ENCODE assay signal across 8 cellular contexts in genomic region chr1:233613252-233614172, GRCh38. TPM values are rescaled to one million over a fixed set of nuclear protein-coding genes. Genes with fewer than 3 reads are reported as not detected.
DNase-seq lines count a peak whose midpoint lies in the region; ATAC-seq and TF ChIP-seq lines count a peak whose summit lies in the region.

TSS of gene KCNK1 (plus strand) at chr1:233614106. CDS start at chr1:233614172, 66 bp downstream.

- intact Hi-C loops in dendritic cell treated with granulocyte-macrophage colony-stimulating factor and Interleukin-4, amounts not matched to agents 40 ng/mL and 50 ng/mL, for 4 days (cut with micrococcal nuclease): no loop called here
- intact Hi-C loops in lower lobe of right lung (cut with DNase I): no loop called here

- peaks cover 6% of the 10 kb centered on the region for H3K4me1 Mint-ChIP-seq in dendritic cell treated with granulocyte-macrophage colony-stimulating factor and Interleukin-4, amounts not matched to agents 40 ng/mL and 50 ng/mL, for 4 days (ENCODE audit: low read depth)

- no peaks in the 10 kb centered on the region for H3K36me3 Mint-ChIP-seq in dendritic cell treated with granulocyte-macrophage colony-stimulating factor and Interleukin-4, amounts not matched to agents 40 ng/mL and 50 ng/mL, for 4 days (ENCODE audit: low read depth)

- no peaks in the 10 kb centered on the region for H4K20me1 ChIP-seq in GM23248 (ENCODE audit: insufficient read depth)
- no peaks in the 10 kb centered on the region for H4K20me1 ChIP-seq in Karpas-422 (ENCODE audit: insufficient read depth, low read depth, low read length)

- no peaks in the 10 kb centered on the region for H3K9me3 Mint-ChIP-seq in dendritic cell treated with granulocyte-macrophage colony-stimulating factor and Interleukin-4, amounts not matched to agents 40 ng/mL and 50 ng/mL, for 4 days

- H3K27me3 ChIP-seq in GM23248 (replicated peaks; ENCODE audit: insufficient read depth): no peaks in the 10 kb centered on the region
- H3K27me3 ChIP-seq in lower lobe of right lung (ENCODE audit: low read depth): peaks cover 21% of the 10 kb centered on the region
- H3K27me3 ChIP-seq in thymus (ENCODE audit: control insufficient read depth, insufficient read depth): peaks cover 32% of the 10 kb centered on the region
- H3K27me3 ChIP-seq in Karpas-422 (ENCODE audit: low read length): no peaks in the 10 kb centered on the region

- in situ Hi-C loops in GM23248 (cut with MboI): no loop called here

- peaks cover 11% of the 10 kb centered on the region; the same call in 1 of the 2 replicates for H3F3A ChIP-seq in GM23248 (ENCODE audit: insufficient read depth)

- H3K27ac ChIP-seq in GM23248 (peak within 1 kb of the TSS; percentile 73), lower lobe of right lung (peak within 1 kb of the TSS; percentile 78), thymus (ENCODE audit: low read depth) (no peak within 1 kb of the TSS), Karpas-422 (ENCODE audit: low read length) (no peak within 1 kb of the TSS)

- ATAC-seq in lower lobe of right lung: peak; percentile 92 to 93

- H3K79me2 ChIP-seq in GM23248 (ENCODE audit: insufficient read depth): peaks cover 11% of the 10 kb centered on the region; the same call in 1 of the 2 replicates
- no peaks in the 10 kb centered on the region for H3K79me2 ChIP-seq in Karpas-422 (ENCODE audit: low read length)

- peaks cover 3% of the 10 kb centered on the region; the same call in 1 of the 2 replicates for H3K4me1 ChIP-seq in GM23248 (ENCODE audit: insufficient read depth)
- no peaks in the 10 kb centered on the region for H3K4me1 ChIP-seq in lower lobe of right lung
- no peaks in the 10 kb centered on the region for H3K4me1 ChIP-seq in thymus (ENCODE audit: control insufficient read depth, insufficient read depth, low read length)
- no peaks in the 10 kb centered on the region for H3K4me1 ChIP-seq in Karpas-422 (ENCODE audit: low read length)

- peak within 1 kb of the TSS; percentile 95 for H2AFZ ChIP-seq in GM23248
- no peak within 1 kb of the TSS for H2AFZ ChIP-seq in Karpas-422 (ENCODE audit: low read length)

- peak within 1 kb of the TSS; percentile 69 for H3K4me3 Mint-ChIP-seq in dendritic cell treated with granulocyte-macrophage colony-stimulating factor and Interleukin-4, amounts not matched to agents 40 ng/mL and 50 ng/mL, for 4 days

- H3K9ac ChIP-seq in GM23248 (peak within 1 kb of the TSS; percentile 88), Karpas-422 (ENCODE audit: low read length) (no peak within 1 kb of the TSS)

- DNase-seq in DMS79 (lab: John Stamatoyannopoulos, UW) (peak; percentile 63), GM23248 (peak; percentile 89), NCI-H69 (lab: John Stamatoyannopoulos, UW) (peak; percentile 81), lower lobe of right lung (peak; percentile 87), COLO829 (ENCODE audit: low spot score) (no peak), Karpas-422 (no peak)

- peak within 1 kb of the TSS; percentile 95 for H3K4me3 ChIP-seq in GM23248
- peak within 1 kb of the TSS; percentile 60 for H3K4me3 ChIP-seq in lower lobe of right lung
- H3K4me3 ChIP-seq in thymus (ENCODE audit: low read length): peak within 1 kb of the TSS; percentile 20
- H3K4me3 ChIP-seq in Karpas-422 (ENCODE audit: low read length): no peak within 1 kb of the TSS

- WGBS in GM23248 (ENCODE audit: low coverage in 1 of 2, low lambda C conversion rate in 2 of 2, missing lambda C conversion rate in 2 of 2), 2 experiments: 1 to 2% methylated on average over 36 to 55 of the region's 70 CpGs
- WGBS in thymus: 3% methylated on average over 70 of the region's 70 CpGs

- H3K27me3 Mint-ChIP-seq in dendritic cell treated with granulocyte-macrophage colony-stimulating factor and Interleukin-4, amounts not matched to agents 40 ng/mL and 50 ng/mL, for 4 days: peaks cover 65% of the 10 kb centered on the region

- H3K9me3 ChIP-seq in GM23248 (ENCODE audit: low read depth) (no peaks in the 10 kb centered on the region), lower lobe of right lung (no peaks in the 10 kb centered on the region), thymus (ENCODE audit: control insufficient read depth) (no peaks in the 10 kb centered on the region), Karpas-422 (ENCODE audit: low read length) (no peaks in the 10 kb centered on the region)

- H3K27ac Mint-ChIP-seq in dendritic cell treated with granulocyte-macrophage colony-stimulating factor and Interleukin-4, amounts not matched to agents 40 ng/mL and 50 ng/mL, for 4 days: no peak within 1 kb of the TSS

- no peaks in the 10 kb centered on the region for H3K36me3 ChIP-seq in GM23248 (ENCODE audit: low read depth)
- no peaks in the 10 kb centered on the region for H3K36me3 ChIP-seq in lower lobe of right lung
- no peaks in the 10 kb centered on the region for H3K36me3 ChIP-seq in thymus (ENCODE audit: control insufficient read depth, insufficient read depth)
- no peaks in the 10 kb centered on the region for H3K36me3 ChIP-seq in Karpas-422 (ENCODE audit: insufficient read depth, low read length)

- TF ChIP-seq CTCF in lower lobe of right lung (IDR thresholded peaks at IDR 0.05): no peak

- H3K9me2 ChIP-seq in GM23248 (ENCODE audit: insufficient read depth): no peaks in the 10 kb centered on the region
- H3K9me2 ChIP-seq in Karpas-422 (replicated peaks; ENCODE audit: insufficient read depth, low read length): no peaks in the 10 kb centered on the region

- peak within 1 kb of the TSS; percentile 92 for H3K4me2 ChIP-seq in GM23248 (ENCODE audit: unreplicated experiment)
- no peak within 1 kb of the TSS for H3K4me2 ChIP-seq in Karpas-422 (ENCODE audit: low read depth, low read length, poor library complexity, severe bottlenecking)

RNA-seq across cellular contexts. Expression of gene KCNK1, which starts in this region (rescaled TPM):
- 4.0 and 6.7 TPM in 2 replicates for total RNA-seq in GM23248 (2014; rRNA removed; shearing (Covaris generic))
- polyA plus RNA-seq in GM23248 (2016; fragmentation: Nextera tagmentation; extraction: Ambion mirVana): 4.2 and 4.8 TPM in 2 replicates
- total RNA-seq in lower lobe of right lung: 9.7 TPM
- polyA plus RNA-seq in thymus: 6.3 TPM
- not detected in 2 replicates for total RNA-seq in Karpas-422 (2014; rRNA removed; shearing (Covaris generic); ENCODE audit: low replicate concordance)

Comparison
In these comparisons a context has a peak if more than half of its experiments do, and no peak if none do; other contexts are left out.
1. DNase-seq: peak in DMS79 (single experiment), GM23248 (single experiment), NCI-H69 (single experiment) and lower lobe of right lung (single experiment); none in COLO829 (single experiment) and Karpas-422 (single experiment).
2. H3K27ac ChIP-seq: peak in GM23248 (single experiment) and lower lobe of right lung (single experiment); none in thymus (single experiment) and Karpas-422 (single experiment).